9 cellular contexts compared by ENCODE assay signal in the genomic region with DNA sequence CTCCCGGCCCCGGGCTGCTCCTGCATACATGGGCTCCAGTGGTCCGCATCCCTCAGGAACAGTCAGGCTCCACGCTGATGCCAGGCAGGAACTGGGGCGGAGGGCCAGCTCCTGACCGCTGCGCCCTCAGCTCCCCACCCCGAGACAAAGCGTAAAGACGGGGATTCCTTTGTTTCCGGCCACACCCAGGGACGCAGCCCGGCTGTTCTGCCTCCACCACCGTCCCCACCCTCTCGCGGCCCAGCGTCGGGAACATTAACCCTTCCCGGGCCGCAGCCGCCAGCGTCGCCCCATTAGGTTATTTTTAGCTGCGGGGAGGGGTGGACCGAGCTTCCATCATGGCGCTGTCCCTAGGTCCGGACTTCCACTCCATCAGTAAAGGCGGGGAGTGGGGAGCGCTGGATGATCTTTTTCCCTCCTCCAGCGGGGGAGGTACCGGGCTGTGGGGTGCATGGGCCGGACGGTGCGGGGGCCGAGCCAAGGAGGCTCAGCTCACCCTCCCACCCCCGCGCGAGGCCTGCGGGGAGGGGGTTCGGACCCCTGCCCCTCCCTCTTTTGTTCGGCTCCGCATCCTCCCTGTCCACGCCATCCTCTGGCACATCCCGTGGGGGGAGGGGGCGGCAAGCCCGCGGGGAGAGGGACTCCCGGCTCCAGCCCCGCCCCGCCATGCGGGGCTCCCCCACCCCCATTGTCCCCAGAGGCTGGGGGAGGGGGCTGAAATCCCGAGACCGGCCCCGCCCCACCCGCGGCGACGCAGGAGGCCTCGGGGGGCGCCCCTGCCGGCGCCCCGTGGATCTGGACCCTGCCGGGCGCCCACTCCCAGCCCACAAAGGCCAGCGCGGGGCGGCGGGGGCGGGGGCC. TPM values are rescaled to one million over a fixed set of nuclear protein-coding genes. Genes with fewer than 3 reads are reported as not detected.
DNase-seq lines count a peak whose midpoint lies in the region; ATAC-seq lines count a peak whose summit lies in the region.
"Had no signal": no experiment of that assay in that cellular context is flagged by ENCODE, and none has a peak within 500 bp of the region (broad histone marks: within the 10 kb centered on the region; RNA-seq: fewer than 3 reads in every experiment).

No MANE protein-coding gene starts in this region.

- CTCF ChIA-PET in CD8-positive, alpha-beta memory T cell (lab: Charles Lee): no interaction called here

- no peaks in the 10 kb centered on the region for H3K36me3 ChIP-seq in mesenchymal stem cell (ENCODE audit: control insufficient read depth in 1 of 2, insufficient read depth in 2 of 2, low read depth in 1 of 2, low read length in 2 of 2)
- no peaks in the 10 kb centered on the region for H3K36me3 ChIP-seq in thymus (ENCODE audit: control insufficient read depth, insufficient read depth)
- no peaks in the 10 kb centered on the region for H3K36me3 ChIP-seq in CD8-positive, alpha-beta memory T cell (ENCODE audit: insufficient read depth, low read length)

- no peak overlapping the region for H3K9ac ChIP-seq in mesenchymal stem cell (ENCODE audit: low read length)

- H3K4me1 Mint-ChIP-seq in activated naive CD8-positive, alpha-beta T cell treated with anti-CD3 and anti-CD28 coated beads for 36 hours: peaks cover 4% of the 10 kb centered on the region
- peaks cover 0 to 11% (median 2%) of the 10 kb centered on the region in 3 donors for H3K4me1 Mint-ChIP-seq in CD8-positive, alpha-beta memory T cell

- H3K4me3 ChIP-seq in mesenchymal stem cell (ENCODE audit: insufficient read depth in 1 of 2, low read depth in 1 of 2, low read length in 2 of 2) (no peak overlapping the region), thymus (ENCODE audit: low read length) (peak overlapping the region; percentile 17)
- no peak overlapping the region for H3K4me3 ChIP-seq in CD8-positive, alpha-beta memory T cell (ENCODE audit: low read length)

- no peak overlapping the region for H3K27ac Mint-ChIP-seq in activated naive CD8-positive, alpha-beta T cell treated with anti-CD3 and anti-CD28 coated beads for 36 hours
- H3K27ac Mint-ChIP-seq in CD8-positive, alpha-beta memory T cell: no peak overlapping the region

- POLR2A ChIA-PET in CD8-positive, alpha-beta memory T cell (lab: Charles Lee): no interaction called here

- peak overlapping the region; percentile 69 for H4K8ac ChIP-seq in mesenchymal stem cell (ENCODE audit: low read length)

- H3K27me3 Mint-ChIP-seq in activated naive CD8-positive, alpha-beta T cell treated with anti-CD3 and anti-CD28 coated beads for 36 hours: peaks cover 71% of the 10 kb centered on the region
- H3K27me3 Mint-ChIP-seq in CD8-positive, alpha-beta memory T cell: peaks cover 50 to 67% of the 10 kb centered on the region in 2 donors

- DNase-seq in NCI-H1417 (lab: John Stamatoyannopoulos, UW) (peak; percentile 75 to 84 (median 78)), NCI-H1417 treated with DMSO at 0.1 percent for 48 hours (lab: John Stamatoyannopoulos, UW) (no peak), cerebellar cortex (ENCODE audit: low spot score) (peak; percentile 20), mesenchymal stem cell (peak; percentile 26)
- no peak for DNase-seq in activated naive CD8-positive, alpha-beta T cell treated with anti-CD3 and anti-CD28 coated beads for 36 hours
- DNase-seq in CD8-positive, alpha-beta memory T cell: no peak

- H3K14ac ChIP-seq in mesenchymal stem cell (ENCODE audit: low read length in 2 of 2): peak overlapping the region in 1 of 2 experiments; percentile 41

- peak overlapping the region; percentile 40 for H2BK15ac ChIP-seq in mesenchymal stem cell (ENCODE audit: low read depth, poor library complexity, severe bottlenecking)

- H2BK12ac ChIP-seq in mesenchymal stem cell (ENCODE audit: low read length in 2 of 2): peak overlapping the region in 1 of 2 experiments; percentile 40

- H2BK5ac ChIP-seq in mesenchymal stem cell (ENCODE audit: low read depth, low read length, poor library complexity, severe bottlenecking): no peak overlapping the region

- H3K18ac ChIP-seq in mesenchymal stem cell (ENCODE audit: low read depth in 1 of 2, low read length in 2 of 2): peak overlapping the region in 1 of 2 experiments; percentile 63

- H3K79me1 ChIP-seq in mesenchymal stem cell (replicated peaks; ENCODE audit: low read length, poor library complexity, severe bottlenecking): no peaks in the 10 kb centered on the region

- no peaks in the 10 kb centered on the region for H3K36me3 Mint-ChIP-seq in activated naive CD8-positive, alpha-beta T cell treated with anti-CD3 and anti-CD28 coated beads for 36 hours
- H3K36me3 Mint-ChIP-seq in CD8-positive, alpha-beta memory T cell: no peaks in the 10 kb centered on the region

- peak overlapping the region; percentile 67 for H2AFZ ChIP-seq in mesenchymal stem cell (ENCODE audit: low read depth, low read length)

- H2AK5ac ChIP-seq in mesenchymal stem cell (ENCODE audit: low read length, severe bottlenecking): no peak overlapping the region

- under 1% methylated on average over 37 of the region's 70 CpGs for WGBS in mesenchymal stem cell
- 6% methylated on average over 69 of the region's 70 CpGs for WGBS in thymus

- H3K9me3 ChIP-seq in mesenchymal stem cell (ENCODE audit: control insufficient read depth, low read length) (peaks cover 3% of the 10 kb centered on the region), thymus (ENCODE audit: control insufficient read depth) (no peaks in the 10 kb centered on the region)
- H3K9me3 ChIP-seq in CD8-positive, alpha-beta memory T cell (ENCODE audit: low read length): no peaks in the 10 kb centered on the region

- peaks cover 24% of the 10 kb centered on the region for H3K4me1 ChIP-seq in mesenchymal stem cell (ENCODE audit: control insufficient read depth, insufficient read depth, low read depth, low read length)
- H3K4me1 ChIP-seq in thymus (ENCODE audit: control insufficient read depth, insufficient read depth, low read length): no peaks in the 10 kb centered on the region
- H3K4me1 ChIP-seq in CD8-positive, alpha-beta memory T cell (ENCODE audit: insufficient read depth, low read length): no peaks in the 10 kb centered on the region

- H3K27ac ChIP-seq in mesenchymal stem cell (ENCODE audit: low read length, poor library complexity, severe bottlenecking) (no peak overlapping the region), thymus (ENCODE audit: low read depth) (no peak overlapping the region)
- no peak overlapping the region for H3K27ac ChIP-seq in CD8-positive, alpha-beta memory T cell (ENCODE audit: low read depth, low read length)

- H4K91ac ChIP-seq in mesenchymal stem cell (ENCODE audit: low read length): peak overlapping the region; percentile 65

- peak overlapping the region; percentile 40 for H3K4me2 ChIP-seq in mesenchymal stem cell (ENCODE audit: low read length, poor library complexity, severe bottlenecking)

- no peak overlapping the region for H3K23ac ChIP-seq in mesenchymal stem cell (ENCODE audit: low read length in 2 of 2)

- no peak overlapping the region for H2BK120ac ChIP-seq in mesenchymal stem cell (ENCODE audit: low read depth, low read length)

- ATAC-seq in GM21423 (IDR thresholded peaks at IDR 0.05; ENCODE audit: unreplicated experiment): no peak

- H3K4me3 Mint-ChIP-seq in activated naive CD8-positive, alpha-beta T cell treated with anti-CD3 and anti-CD28 coated beads for 36 hours: no peak overlapping the region
- no peak overlapping the region for H3K4me3 Mint-ChIP-seq in CD8-positive, alpha-beta memory T cell

- peak overlapping the region in 1 of 2 experiments; percentile 28 for H3K4ac ChIP-seq in mesenchymal stem cell (ENCODE audit: low read depth in 1 of 2, low read length in 2 of 2)

- H3K27me3 ChIP-seq in mesenchymal stem cell (ENCODE audit: control insufficient read depth in 1 of 2, insufficient read depth in 1 of 2, low read length in 2 of 2) (peaks cover 78 to 86% of the 10 kb centered on the region in 2 experiments), thymus (ENCODE audit: control insufficient read depth, insufficient read depth) (peaks cover 64% of the 10 kb centered on the region)
- H3K27me3 ChIP-seq in CD8-positive, alpha-beta memory T cell (ENCODE audit: insufficient read depth, low read length, poor library complexity, severe bottlenecking): peaks cover 16% of the 10 kb centered on the region

- no peaks in the 10 kb centered on the region for H3K9me3 Mint-ChIP-seq in activated naive CD8-positive, alpha-beta T cell treated with anti-CD3 and anti-CD28 coated beads for 36 hours
- peaks cover 0 to 5% (median 0%) of the 10 kb centered on the region in 5 donors for H3K9me3 Mint-ChIP-seq in CD8-positive, alpha-beta memory T cell

RNA-seq across cellular contexts. Expression of a gene that starts 5.3 kb away (rescaled TPM):
- 16.9 TPM for polyA plus RNA-seq in mesenchymal stem cell (2013, experiment 1 of 2)
- 16.6 TPM for polyA plus RNA-seq in mesenchymal stem cell (2013, experiment 2 of 2)
- 7.0 TPM for polyA plus RNA-seq in thymus
- total RNA-seq in activated naive CD8-positive, alpha-beta T cell treated with anti-CD3 and anti-CD28 coated beads for 36 hours: not detected
- not detected for total RNA-seq in CD8-positive, alpha-beta memory T cell
- 0.10 TPM for polyA plus RNA-seq in CD8-positive, alpha-beta memory T cell
- total RNA-seq: subcutaneous adipose tissue had no signal

Comparison
In these comparisons a context has a peak if more than half of its experiments do, and no peak if none do; other contexts are left out.
1. DNase-seq: peak in NCI-H1417 (3 of 3), cerebellar cortex (single experiment) and mesenchymal stem cell (single experiment); none in NCI-H1417 treated with DMSO at 0.1 percent for 48 hours (single experiment), activated naive CD8-positive, alpha-beta T cell treated with anti-CD3 and anti-CD28 coated beads for 36 hours (single experiment) and CD8-positive, alpha-beta memory T cell (0 of 5).